In the genomic region with DNA sequence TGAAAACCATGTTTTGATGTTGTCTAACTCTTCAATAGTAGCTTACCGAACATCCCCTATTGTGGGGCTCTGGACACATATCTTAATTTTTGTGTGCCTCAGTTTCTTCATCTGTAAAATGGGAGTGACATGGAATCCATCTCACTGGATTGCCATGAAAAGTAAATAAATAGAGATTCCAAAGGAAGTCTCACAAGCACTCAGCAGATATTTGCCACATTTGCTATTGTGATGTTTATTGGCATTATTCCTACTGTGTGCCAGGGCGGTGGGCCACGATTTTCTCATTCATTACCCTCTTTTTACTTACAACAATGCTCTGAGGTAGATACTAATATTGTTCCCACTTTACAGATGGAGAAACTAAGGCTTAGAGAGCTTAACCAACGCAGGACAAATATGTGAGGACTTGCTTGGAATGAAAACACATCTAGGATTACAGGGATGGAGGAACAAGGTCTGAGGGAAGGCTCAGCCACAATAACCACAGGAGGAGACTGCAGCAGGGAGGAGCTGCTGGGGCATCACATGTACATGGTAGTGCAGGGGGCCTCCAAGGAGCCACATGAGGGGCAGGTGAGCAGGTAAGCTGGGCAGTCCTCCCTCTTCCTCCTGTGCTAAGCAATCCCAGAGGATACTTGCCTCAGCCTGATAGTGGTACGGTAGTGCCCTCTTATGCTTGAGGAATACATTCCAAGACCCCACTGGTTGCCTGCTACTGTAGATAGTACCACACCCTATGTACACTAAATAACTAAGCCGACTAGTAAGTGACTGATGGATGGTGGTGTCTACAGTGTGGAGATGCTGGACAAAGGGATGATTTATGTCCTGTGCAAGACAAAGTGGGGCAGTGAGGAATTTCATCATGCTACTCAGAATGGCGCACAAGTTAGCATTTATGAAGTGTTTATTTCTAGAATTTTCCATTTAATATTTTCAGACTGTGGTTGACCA, we compare ENCODE assay signal across 17 cellular contexts.
A peak's percentile ranks its signal among the peaks of the same experiment; 100 is the strongest.
DNase-seq lines count a peak whose midpoint lies in the region; ATAC-seq, FAIRE-seq and TF ChIP-seq lines count a peak whose summit lies in the region.
"Had no signal": no experiment of that assay in that cellular context is flagged by ENCODE, and none has a peak within 500 bp of the region (broad histone marks: within the 10 kb centered on the region; RNA-seq: fewer than 3 reads in every experiment).

No MANE protein-coding gene starts in this region.

- H3K9me1 ChIP-seq in K562 (ENCODE audit: control insufficient read depth, insufficient read depth, low read length), result no peaks in the 10 kb centered on the region

- H3K9me3 ChIP-seq in A549, result 0 out of 3 replicates have a peak, but pooled peaks cover 6% of the 10 kb centered on the region
- no peaks in the 10 kb centered on the region for H3K9me3 ChIP-seq in K562 (replicated peaks; ENCODE audit: control insufficient read depth, insufficient read depth, low read depth, low read length)
- H3K9me3 ChIP-seq: BLaER1 treated with 17β-estradiol and CSF1 and Interleukin-3, amounts not matched to agents 10 nM and 100 nM had no signal

- no peak for TF ChIP-seq EP300 in A549 (IDR thresholded peaks at IDR 0.05)
- peak; percentile 44; the same call in 1 of the 2 replicates for TF ChIP-seq EP300 in K562 (IDR thresholded peaks at IDR 0.05; ENCODE audit: low read length)

- H2AFZ ChIP-seq in K562 (ENCODE audit: low read depth, low read length), result peak overlapping the region; percentile 26; the same call in 1 of the 2 replicates

- DNase-seq in A549 (ENCODE audit: low read depth in 1 of 2, low spot score in 1 of 2) (peak in 1 of 2 experiments; percentile 89), NCI-H69 (lab: John Stamatoyannopoulos, UW) (peak; percentile 28), K562 (ENCODE audit: extremely low read depth in 1 of 4, low spot score in 3 of 4) (peak in 3 of 4 experiments; percentile 9 to 50 (median 26)), urothelium cell line (ENCODE audit: low spot score) (no peak), amygdala (lab: John Stamatoyannopoulos, UW) (no peak)
- DNase-seq: 8988T; CD8-positive, alpha-beta T cell; DMS 273 treated with DMSO at 0.1 percent for 48 hours; DMS53; DND-41; EL had no signal

- peak overlapping the region; percentile 83 for H3K4me2 ChIP-seq in A549
- 0 out of 2 replicates have a peak overlapping the region, but pooled peaks have one; percentile 6 for H3K4me2 ChIP-seq in K562 (ENCODE audit: insufficient read depth, low read length)
- H3K4me2 ChIP-seq: BLaER1 treated with 17β-estradiol and CSF1 and Interleukin-3, amounts not matched to agents 10 nM and 100 nM had no signal

- ATAC-seq in A549 (peak in 1 of 2 experiments; percentile 51; a peak in 3 of 6 replicates), K562 (peak; percentile 28), GM19328 (IDR thresholded peaks at IDR 0.05; ENCODE audit: unreplicated experiment) (no peak), GM21447 (IDR thresholded peaks at IDR 0.05; ENCODE audit: unreplicated experiment) (no peak)
- ATAC-seq: CD8-positive, alpha-beta T cell had no signal

- no TSS peak for BruUV-seq in K562 (replicated peaks; lab: Mats Ljungman, UMichigan)

- H3K27ac ChIP-seq in A549, result peak overlapping the region; percentile 97 to 98
- H3K27ac ChIP-seq in K562 (ENCODE audit: extremely low read depth, low read depth, low read length), result no peak overlapping the region; the same call in 2 of the 3 replicates
- H3K27ac ChIP-seq: BLaER1 treated with 17β-estradiol and CSF1 and Interleukin-3, amounts not matched to agents 10 nM and 100 nM had no signal

- no peaks in the 10 kb centered on the region for H4K20me1 ChIP-seq in K562 (replicated peaks; ENCODE audit: control insufficient read depth, insufficient read depth, low read length)
- H4K20me1 ChIP-seq: BLaER1 treated with 17β-estradiol and CSF1 and Interleukin-3, amounts not matched to agents 10 nM and 100 nM had no signal

- no peak overlapping the region for H3K9ac ChIP-seq in K562 (ENCODE audit: insufficient read depth in 1 of 2, low read depth in 2 of 2, low read length in 2 of 2)
- H3K9ac ChIP-seq: BLaER1 treated with 17β-estradiol and CSF1 and Interleukin-3, amounts not matched to agents 10 nM and 100 nM had no signal

- FAIRE-seq in A549 (lab: Jason Lieb, UNC) (peak; percentile 99), K562 (lab: Jason Lieb, UNC) (peak; percentile 70), urothelium cell line (lab: Jason Lieb, UNC) (peak; percentile 50)
- FAIRE-seq: G401.6, GM12891 had no signal

- intact Hi-C loops in K562 (cut with micrococcal nuclease), result no loop called here

- CTCF ChIA-PET in A549 (lab: Yijun Ruan, JAX), result interaction anchor here (0.8 to 2.1 kb wide), 9 partner anchors 13 to 282 kb away, joined by 3 to 8 read pairs (median 3); no protein-coding TSS in a partner anchor
- CTCF ChIA-PET in K562 (lab: Yijun Ruan, JAX; ENCODE audit: low intra/inter-chr PET ratio), result no interaction called here

- no peak for TF ChIP-seq POLR2A in A549 (IDR thresholded peaks at IDR 0.05; ENCODE audit: low read length)
- TF ChIP-seq POLR2A in K562 (conservative IDR thresholded peaks at IDR 0.05), result no peak

- H3K4me1 ChIP-seq in A549, result peaks cover 77% of the 10 kb centered on the region
- peaks cover 5 to 51% of the 10 kb centered on the region in 2 experiments for H3K4me1 ChIP-seq in K562 (replicated peaks in 1 of 2; ENCODE audit: control insufficient read depth in 2 of 2, insufficient read depth in 2 of 2, low read length in 2 of 2)
- H3K4me1 ChIP-seq: HAP-1 had no signal

- TF ChIP-seq RAD21 in A549 (conservative IDR thresholded peaks at IDR 0.05 in 1 of 2, IDR thresholded peaks at IDR 0.05 in 1 of 2) (peak; percentile 61 to 71), K562 (CRISPR knock-in tag; conservative IDR thresholded peaks at IDR 0.05 in 1 of 2, IDR thresholded peaks at IDR 0.05 in 1 of 2) (peak in 1 of 2 experiments; percentile 55; a peak in 2 of 4 replicates)

- POLR2A ChIA-PET in A549 (lab: Yijun Ruan, JAX), result no interaction called here
- POLR2A ChIA-PET in K562 (lab: Yijun Ruan, JAX), result no interaction called here

- H3K27me3 ChIP-seq in K562 (ENCODE audit: control insufficient read depth in 2 of 2, insufficient read depth in 2 of 2, low read length in 2 of 2), result no peaks in the 10 kb centered on the region
- H3K27me3 ChIP-seq: BLaER1 treated with 17β-estradiol and CSF1 and Interleukin-3, amounts not matched to agents 10 nM and 100 nM had no signal

- TF ChIP-seq CTCF in A549 (IDR thresholded peaks at IDR 0.05) (no peak; the same call in 1 of the 3 replicates), K562 (IDR thresholded peaks at IDR 0.05 in 2 of 3, conservative IDR thresholded peaks at IDR 0.05 in 1 of 3; ENCODE audit: insufficient read depth in 2 of 3, low read depth in 1 of 3, low read length in 3 of 3) (peak in 1 of 3 experiments; percentile 10; a peak in 1 of 6 replicates)

- H3K79me2 ChIP-seq in K562 (ENCODE audit: control insufficient read depth, insufficient read depth, low read length), result no peaks in the 10 kb centered on the region

- 60% methylated on average over 7 of the region's 7 CpGs for WGBS in A549 (ENCODE audit: missing lambda C conversion rate)
- WGBS in K562 (ENCODE audit: insufficient coverage, low coverage, missing lambda C conversion rate), result 59% methylated on average over 7 of the region's 7 CpGs

- no peaks in the 10 kb centered on the region for H3K36me3 ChIP-seq in K562 (ENCODE audit: control insufficient read depth, insufficient read depth, low read length)
- H3K36me3 ChIP-seq: BLaER1 treated with 17β-estradiol and CSF1 and Interleukin-3, amounts not matched to agents 10 nM and 100 nM; HAP-1 had no signal

- in situ Hi-C loops in K562 (cut with MboI), result no loop called here

- H3K4me3 ChIP-seq in A549 (no peak overlapping the region), K562 (no peak overlapping the region)
- H3K4me3 ChIP-seq: BLaER1 treated with 17β-estradiol and CSF1 and Interleukin-3, amounts not matched to agents 10 nM and 100 nM; HAP-1 had no signal

TF ChIP-seq in A549, 52 proteins besides CTCF, POLR2A, EP300 and RAD21 (continues in another document):
- TF ChIP-seq SMC3 (IDR thresholded peaks at IDR 0.05) (peak; percentile 42; the same call in 2 of the 3 replicates), KDM5A (IDR thresholded peaks at IDR 0.05) (no peak), JUNB (IDR thresholded peaks at IDR 0.05) (0 out of 2 replicates have a peak, but pooled peaks have one; percentile 12), FOSL2 (IDR thresholded peaks at IDR 0.05) (no peak), FOSL2 (CRISPR knock-in tag; IDR thresholded peaks at IDR 0.05) (no peak)
- TF ChIP-seq, protein P1, sequence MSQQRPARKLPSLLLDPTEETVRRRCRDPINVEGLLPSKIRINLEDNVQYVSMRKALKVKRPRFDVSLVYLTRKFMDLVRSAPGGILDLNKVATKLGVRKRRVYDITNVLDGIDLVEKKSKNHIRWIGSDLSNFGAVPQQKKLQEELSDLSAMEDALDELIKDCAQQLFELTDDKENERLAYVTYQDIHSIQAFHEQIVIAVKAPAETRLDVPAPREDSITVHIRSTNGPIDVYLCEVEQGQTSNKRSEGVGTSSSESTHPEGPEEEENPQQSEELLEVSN (IDR thresholded peaks at IDR 0.05; ENCODE audit: borderline replicate concordance, low read depth), result no peak

TF ChIP-seq in K562, 482 proteins besides CTCF, POLR2A, EP300 and RAD21 (continues in another document):
- TF ChIP-seq ZNF41 (CRISPR knock-in tag; conservative IDR thresholded peaks at IDR 0.05) (no peak), SUPT5H (IDR thresholded peaks at IDR 0.05) (no peak), POU5F1 (IDR thresholded peaks at IDR 0.05; ENCODE audit: borderline replicate concordance, low read depth, low read length, partially characterized antibody) (no peak), ZNF766 (CRISPR knock-in tag; conservative IDR thresholded peaks at IDR 0.05) (no peak)
- TF ChIP-seq, protein P2, sequence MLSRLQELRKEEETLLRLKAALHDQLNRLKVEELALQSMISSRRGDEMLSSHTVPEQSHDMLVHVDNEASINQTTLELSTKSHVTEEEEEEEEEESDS (CRISPR knock-in tag; IDR thresholded peaks at IDR 0.05), result no peak
- TF ChIP-seq, protein P3, sequence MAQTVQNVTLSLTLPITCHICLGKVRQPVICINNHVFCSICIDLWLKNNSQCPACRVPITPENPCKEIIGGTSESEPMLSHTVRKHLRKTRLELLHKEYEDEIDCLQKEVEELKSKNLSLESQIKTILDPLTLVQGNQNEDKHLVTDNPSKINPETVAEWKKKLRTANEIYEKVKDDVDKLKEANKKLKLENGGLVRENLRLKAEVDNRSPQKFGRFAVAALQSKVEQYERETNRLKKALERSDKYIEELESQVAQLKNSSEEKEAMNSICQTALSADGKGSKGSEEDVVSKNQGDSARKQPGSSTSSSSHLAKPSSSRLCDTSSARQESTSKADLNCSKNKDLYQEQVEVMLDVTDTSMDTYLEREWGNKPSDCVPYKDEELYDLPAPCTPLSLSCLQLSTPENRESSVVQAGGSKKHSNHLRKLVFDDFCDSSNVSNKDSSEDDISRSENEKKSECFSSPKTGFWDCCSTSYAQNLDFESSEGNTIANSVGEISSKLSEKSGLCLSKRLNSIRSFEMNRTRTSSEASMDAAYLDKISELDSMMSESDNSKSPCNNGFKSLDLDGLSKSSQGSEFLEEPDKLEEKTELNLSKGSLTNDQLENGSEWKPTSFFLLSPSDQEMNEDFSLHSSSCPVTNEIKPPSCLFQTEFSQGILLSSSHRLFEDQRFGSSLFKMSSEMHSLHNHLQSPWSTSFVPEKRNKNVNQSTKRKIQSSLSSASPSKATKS (CRISPR knock-in tag; IDR thresholded peaks at IDR 0.05), result no peak

Comparison
In these comparisons a context has a peak if more than half of its experiments do, and no peak if none do; other contexts are left out.
1. DNase-seq: peak in NCI-H69 (single experiment) and K562 (3 of 4); none in urothelium cell line (single experiment) and amygdala (0 of 56).